22 cellular contexts compared by ENCODE assay signal in the genomic region with DNA sequence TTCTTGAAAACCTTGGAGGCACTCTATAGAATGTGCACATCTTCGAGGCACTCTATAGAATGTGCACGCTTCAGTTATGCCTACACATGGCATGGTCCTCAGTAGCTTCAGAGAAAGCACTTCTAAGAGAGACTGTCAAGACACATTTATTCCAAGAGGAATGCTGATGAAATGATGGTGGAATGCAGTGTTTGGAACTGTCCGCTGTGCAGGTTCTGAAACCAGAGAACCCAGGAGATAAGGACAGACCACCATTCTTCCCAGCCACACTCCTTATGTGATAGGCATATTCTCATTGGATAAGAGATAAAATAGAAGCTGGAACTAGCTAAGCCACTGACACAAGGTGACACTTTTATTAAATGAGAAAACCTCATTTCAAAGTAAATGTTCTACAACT.
DNase-seq lines count a peak whose midpoint lies in the region; ATAC-seq, FAIRE-seq and TF ChIP-seq lines count a peak whose summit lies in the region.
"Had no signal": no experiment of that assay in that cellular context is flagged by ENCODE, and none has a peak within 500 bp of the region (broad histone marks: within the 10 kb centered on the region; RNA-seq: fewer than 3 reads in every experiment).

No MANE protein-coding gene starts in this region.

- POLR2A ChIA-PET in H1 (lab: Charles Lee; ENCODE audit: partially characterized antibody) = no interaction called here

- no peak overlapping the region for H2BK5ac ChIP-seq in H1 (ENCODE audit: low read depth, low read length)
- H2BK5ac ChIP-seq in mesendoderm (ENCODE audit: low read length) = no peak overlapping the region

- no peaks in the 10 kb centered on the region for H3K27me3 ChIP-seq in liver (ENCODE audit: control insufficient read depth in 4 of 4, insufficient read depth in 4 of 4, low read length in 3 of 4)
- H3K27me3 ChIP-seq in right lobe of liver = no peaks in the 10 kb centered on the region
- no peaks in the 10 kb centered on the region for H3K27me3 ChIP-seq in H1 (replicated peaks in 1 of 4; ENCODE audit: control insufficient read depth in 3 of 4, extremely low read depth in 1 of 4, insufficient read depth in 3 of 4, low read length in 3 of 4)
- no peaks in the 10 kb centered on the region for H3K27me3 ChIP-seq in mesendoderm (ENCODE audit: insufficient read depth, low read length, poor library complexity)
- H3K27me3 ChIP-seq in spleen (replicated peaks in 1 of 7) = no peaks in the 10 kb centered on the region
- no peaks in the 10 kb centered on the region for H3K27me3 ChIP-seq in HAP-1 (ENCODE audit: low read depth)

- no peak overlapping the region for H2BK12ac ChIP-seq in H1 (ENCODE audit: low read depth, low read length)

- no peak overlapping the region for H4K91ac ChIP-seq in H1 (replicated peaks; ENCODE audit: insufficient read length, low read length)

- H2BK15ac ChIP-seq in H1 (ENCODE audit: low read length) = no peak overlapping the region
- H2BK15ac ChIP-seq in mesendoderm (replicated peaks; ENCODE audit: low read depth) = no peak overlapping the region

- H3K79me1 ChIP-seq in H1 (ENCODE audit: low read depth, low read length) = no peaks in the 10 kb centered on the region; the same call in 1 of the 2 replicates
- no peaks in the 10 kb centered on the region for H3K79me1 ChIP-seq in mesendoderm (ENCODE audit: low read length)

- H3K18ac ChIP-seq in H1 (ENCODE audit: extremely low read depth, low read length) (no peak overlapping the region), mesendoderm (ENCODE audit: low read length) (no peak overlapping the region)

- no peak overlapping the region for H3K23ac ChIP-seq in H1 (ENCODE audit: insufficient read length)
- no peak overlapping the region for H3K23ac ChIP-seq in mesendoderm (ENCODE audit: low read length)

- DNase-seq in right lobe of liver (no peak), H1 (ENCODE audit: low read depth in 1 of 2, low spot score in 2 of 2) (no peak), mesendoderm (peak; percentile 10), spleen (no peak), dedifferentiated amniotic fluid mesenchymal stem cell (ENCODE audit: extremely low spot score) (no peak), HAP-1 (ENCODE audit: low spot score in 2 of 2) (no peak)
- DNase-seq: AML-193; Caco-2; CD4-positive, alpha-beta T cell; DMS153; DMS79; GF-D8; GM23248; H7 had no signal

- no peak overlapping the region for H2AK5ac ChIP-seq in H1 (ENCODE audit: low read depth, low read length)
- H2AK5ac ChIP-seq in mesendoderm (ENCODE audit: low read length) = no peak overlapping the region

- no peak for TF ChIP-seq EP300 in H1 (IDR thresholded peaks at IDR 0.05; ENCODE audit: borderline replicate concordance in 1 of 2, low read depth in 2 of 2, low read length in 2 of 2)

- H4K20me1 ChIP-seq in H1 (replicated peaks in 1 of 2; ENCODE audit: control insufficient read depth in 1 of 2, insufficient read depth in 2 of 2, low read length in 2 of 2) = no peaks in the 10 kb centered on the region

- H2AFZ ChIP-seq in H1 (ENCODE audit: low read length) = no peak overlapping the region
- H2AFZ ChIP-seq: GM23248 had no signal

- H3K56ac ChIP-seq in H1 (replicated peaks; ENCODE audit: insufficient read length, low read depth, low read length) (no peak overlapping the region), mesendoderm (ENCODE audit: low read length) (no peak overlapping the region)

- H3K14ac ChIP-seq in H1 (ENCODE audit: insufficient read length) = no peak overlapping the region

- in situ Hi-C loops in HAP-1 (cut with MboI; ENCODE audit: low sequenced_read_pairs) = no loop called here

- intact Hi-C loops in right lobe of liver (cut with DNase I) (no loop called here), spleen (cut with DNase I; ENCODE audit: low total_unique reads) (no loop called here)

- H3K4me1 ChIP-seq in liver (ENCODE audit: control insufficient read depth in 4 of 4, insufficient read depth in 4 of 4, low read length in 3 of 4) (no peaks in the 10 kb centered on the region), right lobe of liver (no peaks in the 10 kb centered on the region), H1 (replicated peaks in 1 of 4; ENCODE audit: control insufficient read depth in 3 of 4, insufficient read depth in 4 of 4, low read length in 3 of 4) (no peaks in the 10 kb centered on the region), mesendoderm (ENCODE audit: control insufficient read depth, low read depth, low read length) (no peaks in the 10 kb centered on the region), spleen (no peaks in the 10 kb centered on the region), HAP-1 (no peaks in the 10 kb centered on the region)
- H3K4me1 ChIP-seq: A549, Caco-2 had no signal

- TF ChIP-seq RAD21 in liver (IDR thresholded peaks at IDR 0.05) (no peak), H1 (IDR thresholded peaks at IDR 0.05 in 1 of 2, conservative IDR thresholded peaks at IDR 0.05 in 1 of 2; ENCODE audit: low read depth in 2 of 2, low read length in 2 of 2) (no peak)

- ATAC-seq in right lobe of liver = no peak
- ATAC-seq: A549, HepG2 had no signal

- H3K4me2 ChIP-seq in H1 (ENCODE audit: insufficient read depth in 1 of 2, low read depth in 2 of 2, low read length in 2 of 2) (no peak overlapping the region), mesendoderm (ENCODE audit: low read length) (no peak overlapping the region)
- H3K4me2 ChIP-seq: A549 had no signal

- H3K9ac ChIP-seq in liver (ENCODE audit: low read depth in 1 of 2, low read length in 2 of 2) = no peak overlapping the region
- H3K9ac ChIP-seq in H1 (replicated peaks in 1 of 4; ENCODE audit: extremely low read depth in 1 of 4, low read depth in 3 of 4, low read length in 3 of 4) = no peak overlapping the region
- H3K9ac ChIP-seq in mesendoderm (ENCODE audit: low read length) = no peak overlapping the region
- H3K9ac ChIP-seq: GM23248 had no signal

- H3K4me3 ChIP-seq in liver (ENCODE audit: low read depth in 1 of 3, low read length in 3 of 3) = no peak overlapping the region
- H3K4me3 ChIP-seq in right lobe of liver = no peak overlapping the region
- no peak overlapping the region for H3K4me3 ChIP-seq in H1 (ENCODE audit: extremely low read depth in 1 of 4, insufficient read depth in 2 of 4, low read depth in 3 of 4, low read length in 4 of 4)
- no peak overlapping the region for H3K4me3 ChIP-seq in mesendoderm (ENCODE audit: low read length)
- no peak overlapping the region for H3K4me3 ChIP-seq in spleen
- no peak overlapping the region for H3K4me3 ChIP-seq in HAP-1
- H3K4me3 ChIP-seq: A549, GM23248 had no signal

- no peak overlapping the region for H2BK120ac ChIP-seq in H1 (replicated peaks; ENCODE audit: low read depth, low read length)
- no peak overlapping the region for H2BK120ac ChIP-seq in mesendoderm (ENCODE audit: low read depth, low read length)

- H4K5ac ChIP-seq in H1 (ENCODE audit: insufficient read length, low read depth, low read length) (no peak overlapping the region), mesendoderm (ENCODE audit: low read length) (no peak overlapping the region)

- H3K27ac ChIP-seq in liver (ENCODE audit: low read depth in 1 of 2, low read length in 2 of 2) = no peak overlapping the region
- H3K27ac ChIP-seq in right lobe of liver = no peak overlapping the region
- H3K27ac ChIP-seq in H1 (ENCODE audit: low read depth, low read length) = no peak overlapping the region
- H3K27ac ChIP-seq in mesendoderm (ENCODE audit: low read depth, low read length) = no peak overlapping the region
- H3K27ac ChIP-seq in spleen = no peak overlapping the region
- H3K27ac ChIP-seq: 22Rv1, A549, C4-2B, GM23248 had no signal

- H4K8ac ChIP-seq in H1 (ENCODE audit: extremely low read depth, insufficient read depth, low read length) (no peak overlapping the region), mesendoderm (ENCODE audit: low read depth, low read length) (no peak overlapping the region)

- TF ChIP-seq CTCF in liver (IDR thresholded peaks at IDR 0.05; ENCODE audit: low read depth, low read length, missing input control) = no peak
- TF ChIP-seq CTCF in right lobe of liver (IDR thresholded peaks at IDR 0.05) = no peak
- no peak for TF ChIP-seq CTCF in H1 (IDR thresholded peaks at IDR 0.05; ENCODE audit: control extremely low read depth in 1 of 3, insufficient read depth in 1 of 3, low read depth in 1 of 3, low read length in 3 of 3)
- TF ChIP-seq CTCF in spleen (IDR thresholded peaks at IDR 0.05 in 8 of 11, conservative IDR thresholded peaks at IDR 0.05 in 3 of 11) = no peak

- no peak overlapping the region for H3K4ac ChIP-seq in H1 (replicated peaks; ENCODE audit: insufficient read length, low read depth, low read length)
- H3K4ac ChIP-seq in mesendoderm (ENCODE audit: low read depth, low read length) = no peak overlapping the region

- H3K79me2 ChIP-seq in H1 (ENCODE audit: control insufficient read depth in 1 of 2, insufficient read depth in 2 of 2, low read length in 2 of 2) = peaks cover 0 to 50% of the 10 kb centered on the region in 2 experiments; a peak in 2 of 4 replicates
- no peaks in the 10 kb centered on the region for H3K79me2 ChIP-seq in mesendoderm (ENCODE audit: control insufficient read depth, insufficient read depth, low read length)

- no peak for FAIRE-seq in H1 (lab: Jason Lieb, UNC)
- FAIRE-seq: A549, D721Med, GM12891, GM18507, HepG2 had no signal

- no peak overlapping the region for H2BK20ac ChIP-seq in H1 (ENCODE audit: low read length)

- CTCF ChIA-PET in H1 (lab: Charles Lee; ENCODE audit: partially characterized antibody) = no interaction called here

- H3K23me2 ChIP-seq in H1 (ENCODE audit: low read depth, low read length) = no peaks in the 10 kb centered on the region; the same call in 1 of the 2 replicates

- TF ChIP-seq POLR2A in right lobe of liver (IDR thresholded peaks at IDR 0.05) = no peak
- TF ChIP-seq POLR2A in H1 (IDR thresholded peaks at IDR 0.05; ENCODE audit: control extremely low read depth in 1 of 2, low read depth in 2 of 2, low read length in 2 of 2) = no peak
- no peak for TF ChIP-seq POLR2A in spleen (IDR thresholded peaks at IDR 0.05)

- H3K36me3 ChIP-seq in liver (ENCODE audit: control insufficient read depth in 4 of 4, insufficient read depth in 3 of 4, low read depth in 1 of 4, low read length in 3 of 4) (no peaks in the 10 kb centered on the region), right lobe of liver (no peaks in the 10 kb centered on the region), H1 (ENCODE audit: control insufficient read depth in 2 of 4, insufficient read depth in 4 of 4, low read length in 3 of 4) (no peaks in the 10 kb centered on the region), mesendoderm (ENCODE audit: control insufficient read depth, insufficient read depth, low read length) (no peaks in the 10 kb centered on the region), spleen (no peaks in the 10 kb centered on the region), HAP-1 (replicated peaks) (no peaks in the 10 kb centered on the region)

- H3K9me3 ChIP-seq in liver (ENCODE audit: control insufficient read depth in 4 of 4, low read length in 3 of 4) (no peaks in the 10 kb centered on the region), right lobe of liver (no peaks in the 10 kb centered on the region), H1 (ENCODE audit: insufficient read depth in 2 of 2, low read depth in 1 of 2, low read length in 1 of 2) (no peaks in the 10 kb centered on the region), spleen (no peaks in the 10 kb centered on the region), HAP-1 (no peaks in the 10 kb centered on the region)
- H3K9me3 ChIP-seq: A549, Caco-2 had no signal

- WGBS in liver = 81% methylated on average over 3 of the region's 3 CpGs
- 66% methylated on average over 3 of the region's 3 CpGs for WGBS in right lobe of liver (ENCODE audit: insufficient coverage, low coverage, low lambda C conversion rate, missing lambda C conversion rate)
- 97% methylated on average over 3 of the region's 3 CpGs; no CpG with 5 or more reads in 1 of the 2 experiments for WGBS in H1 (ENCODE audit: extremely low coverage in 1 of 2, insufficient coverage in 1 of 2, insufficient read length in 1 of 2, insufficient replicate concordance in 2 of 2, low coverage in 1 of 2, low lambda C conversion rate in 2 of 2, missing lambda C conversion rate in 1 of 2), 2 experiments
- no CpG with 5 or more reads among the region's 3 CpGs for WGBS in mesendoderm (ENCODE audit: extremely low coverage, insufficient coverage, low lambda C conversion rate)
- WGBS in spleen, 5 donors = 83 to 97% (median 91%) methylated on average over 3 of the region's 3 CpGs
